9 cellular contexts compared by ENCODE assay signal in genomic region chr18:58525517-58525916, GRCh38.
DNase-seq lines count a peak whose midpoint lies in the region; ATAC-seq and TF ChIP-seq lines count a peak whose summit lies in the region.
"Had no signal": no experiment of that assay in that cellular context is flagged by ENCODE, and none has a peak within 500 bp of the region (broad histone marks: within the 10 kb centered on the region; RNA-seq: fewer than 3 reads in every experiment).

No MANE protein-coding gene starts in this region.

- peaks cover 4% of the 10 kb centered on the region for H3K4me1 ChIP-seq in CD4-positive, alpha-beta memory T cell (ENCODE audit: insufficient read depth, low read length)

- TF ChIP-seq CTCF in BJ (IDR thresholded peaks at IDR 0.05; ENCODE audit: insufficient read depth, low read depth, low read length), result no peak

- H3K4me3 Mint-ChIP-seq in CD4-positive, alpha-beta memory T cell, result no peak overlapping the region

- H3K27ac Mint-ChIP-seq in CD4-positive, alpha-beta memory T cell, result no peak overlapping the region

- no peaks in the 10 kb centered on the region for H3K9me3 ChIP-seq in CD4-positive, alpha-beta memory T cell (ENCODE audit: control insufficient read depth in 1 of 2, low read length in 2 of 2)
- H3K9me3 ChIP-seq: Peyer's patch had no signal

- no peak overlapping the region for H3K4me3 ChIP-seq in BJ (ENCODE audit: low read depth, low read length)
- no peak overlapping the region for H3K4me3 ChIP-seq in CD4-positive, alpha-beta memory T cell (ENCODE audit: low read length in 2 of 2)

- H3K27me3 Mint-ChIP-seq in CD4-positive, alpha-beta memory T cell, result peaks cover 6 to 10% of the 10 kb centered on the region in 2 donors

- DNase-seq in BJ (ENCODE audit: low read depth) (peak; percentile 7), islet precursor cell (peak; percentile 41), Ammon's horn (ENCODE audit: low spot score) (no peak), COLO829 (ENCODE audit: low spot score) (no peak), DMS79 (lab: John Stamatoyannopoulos, UW) (no peak)
- DNase-seq in CD4-positive, alpha-beta memory T cell, result no peak
- DNase-seq: Peyer's patch had no signal

- no peaks in the 10 kb centered on the region for H3K27me3 ChIP-seq in BJ (ENCODE audit: control insufficient read depth, insufficient read depth, low read length)
- no peaks in the 10 kb centered on the region for H3K27me3 ChIP-seq in CD4-positive, alpha-beta memory T cell (ENCODE audit: insufficient read depth, low read length)
- H3K27me3 ChIP-seq: Peyer's patch had no signal

- POLR2A ChIA-PET in BJ (lab: Charles Lee), result no interaction called here
- POLR2A ChIA-PET in CD4-positive, alpha-beta memory T cell (lab: Charles Lee; ENCODE audit: partially characterized antibody), result interaction anchor here (0.5 to 0.6 kb wide), 2 partner anchors 7 to 157 kb away, joined by 4 to 7 read pairs; no protein-coding TSS in a partner anchor

- no peaks in the 10 kb centered on the region for H3K9me3 Mint-ChIP-seq in CD4-positive, alpha-beta memory T cell

- intact Hi-C loops in CD4-positive, alpha-beta memory T cell (cut with micrococcal nuclease), result loop anchor here (5.0 kb wide), 2 partner anchors 92 to 547 kb away; no protein-coding TSS in a partner anchor

- CTCF ChIA-PET in BJ (lab: Yijun Ruan, JAX), result interaction anchor here (1.2 to 3.5 kb wide), 2 partner anchors 14 to 238 kb away, joined by 3 to 18 read pairs; no protein-coding TSS in a partner anchor
- CTCF ChIA-PET in CD4-positive, alpha-beta memory T cell (lab: Charles Lee; ENCODE audit: partially characterized antibody), result interaction anchor here (1.6 to 23.7 kb wide), 2 partner anchors 34 to 237 kb away, joined by 4 to 827 read pairs; no protein-coding TSS in a partner anchor

- H3K4me1 Mint-ChIP-seq in CD4-positive, alpha-beta memory T cell, result peaks cover 4 to 5% (median 5%) of the 10 kb centered on the region in 4 donors

- H3K36me3 ChIP-seq in BJ (ENCODE audit: control insufficient read depth, insufficient read depth, low read length), result peaks cover 13% of the 10 kb centered on the region
- H3K36me3 ChIP-seq in CD4-positive, alpha-beta memory T cell (ENCODE audit: insufficient read depth, low read length), result no peaks in the 10 kb centered on the region
- H3K36me3 ChIP-seq: Peyer's patch had no signal

- ATAC-seq in GM19438 (IDR thresholded peaks at IDR 0.05; ENCODE audit: low read depth, unreplicated experiment) (peak; percentile 42), HG03565 (IDR thresholded peaks at IDR 0.05; ENCODE audit: unreplicated experiment) (peak; percentile 38)

- no peak overlapping the region for H3K27ac ChIP-seq in CD4-positive, alpha-beta memory T cell (ENCODE audit: low read depth, low read length)

- H3K36me3 Mint-ChIP-seq in CD4-positive, alpha-beta memory T cell, result no peaks in the 10 kb centered on the region

Comparison
In these comparisons a context has a peak if more than half of its experiments do, and no peak if none do; other contexts are left out.
1. DNase-seq: peak in BJ (single experiment) and islet precursor cell (single experiment); none in Ammon's horn (single experiment), COLO829 (single experiment), DMS79 (single experiment) and CD4-positive, alpha-beta memory T cell (0 of 5).